16 cellular contexts compared by ENCODE assay signal in the genomic region with DNA sequence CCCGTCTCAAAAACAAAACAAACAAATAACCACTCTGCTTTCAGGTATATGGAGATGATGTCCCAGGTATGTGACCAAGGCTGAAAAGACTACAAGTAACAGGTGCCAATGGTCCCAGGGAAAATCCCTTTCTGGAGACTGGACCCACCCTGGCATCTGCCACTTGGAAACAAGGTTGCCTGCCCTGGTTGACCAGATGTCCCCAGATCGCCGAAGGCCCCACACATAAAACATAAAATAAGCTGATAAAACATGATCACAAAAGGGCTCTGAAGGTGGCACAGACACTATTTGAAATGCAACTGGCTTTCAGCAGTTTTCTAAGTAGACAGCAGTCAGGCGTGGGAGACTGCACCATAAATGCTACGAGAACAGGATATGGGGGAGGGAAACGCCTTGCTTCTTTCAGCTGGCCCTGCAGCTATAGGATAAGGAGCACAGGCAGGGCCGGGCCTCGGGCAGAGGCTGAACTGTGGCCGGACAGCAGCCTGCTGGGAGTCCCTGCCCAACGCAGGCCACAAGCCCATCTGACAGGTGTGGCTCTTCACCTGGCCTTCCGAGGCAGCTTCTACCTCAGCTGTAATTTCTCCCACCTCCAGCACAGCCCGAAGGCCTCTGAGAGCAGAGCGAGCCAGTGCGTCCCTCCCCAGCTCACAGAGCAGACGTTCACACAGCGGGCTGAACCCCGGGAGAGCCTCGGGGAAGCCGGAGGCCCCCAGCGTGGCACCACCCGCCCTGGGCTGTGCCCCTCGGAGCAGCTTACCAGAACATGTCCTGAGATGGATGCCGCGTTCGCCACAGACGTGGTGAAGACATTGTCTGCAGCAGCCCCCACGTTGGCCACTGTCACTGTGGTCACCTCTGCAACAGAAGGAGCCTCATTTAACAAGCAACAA. TPM values are rescaled to one million over a fixed set of nuclear protein-coding genes. Genes with fewer than 3 reads are reported as not detected.
A peak's percentile ranks its signal among the peaks of the same experiment; 100 is the strongest.
DNase-seq lines count a peak whose midpoint lies in the region; ATAC-seq and TF ChIP-seq lines count a peak whose summit lies in the region.
"Had no signal": no experiment of that assay in that cellular context is flagged by ENCODE, and none has a peak within 500 bp of the region (broad histone marks: within the 10 kb centered on the region; RNA-seq: fewer than 3 reads in every experiment).

No MANE protein-coding gene starts in this region.

- no peaks in the 10 kb centered on the region for H3K27me3 ChIP-seq in spleen (replicated peaks in 1 of 7)
- H3K27me3 ChIP-seq: vagina had no signal

- CTCF ChIA-PET in activated CD4-positive, alpha-beta memory T cell treated with anti-CD3 and anti-CD28 coated beads, Interleukin-2, amount 10 ng/mL, durations not matched to agents 7 days and 5 days (lab: Charles Lee): no interaction called here

- no peaks in the 10 kb centered on the region for H3K9me3 Mint-ChIP-seq in activated T-cell treated with anti-CD3 and anti-CD28 coated beads, Interleukin-2, amount 50 U/mL, for 72 hours
- H3K9me3 Mint-ChIP-seq in activated CD4-positive, alpha-beta memory T cell treated with anti-CD3 and anti-CD28 coated beads, Interleukin-2, amount 10 ng/mL, durations not matched to agents 7 days and 5 days: no peaks in the 10 kb centered on the region

- peak overlapping the region; percentile 84 to 98 for H3K4me3 Mint-ChIP-seq in activated T-cell treated with anti-CD3 and anti-CD28 coated beads, Interleukin-2, amount 50 U/mL, for 72 hours
- H3K4me3 Mint-ChIP-seq in activated CD4-positive, alpha-beta memory T cell treated with anti-CD3 and anti-CD28 coated beads, Interleukin-2, amount 10 ng/mL, durations not matched to agents 7 days and 5 days: no peak overlapping the region

- no peak overlapping the region for H3K27ac Mint-ChIP-seq in activated T-cell treated with anti-CD3 and anti-CD28 coated beads, Interleukin-2, amount 50 U/mL, for 72 hours
- peak overlapping the region; percentile 61 for H3K27ac Mint-ChIP-seq in activated CD4-positive, alpha-beta memory T cell treated with anti-CD3 and anti-CD28 coated beads, Interleukin-2, amount 10 ng/mL, durations not matched to agents 7 days and 5 days

- no peak for DNase-seq in activated T-cell treated with anti-CD3 and anti-CD28 coated beads, Interleukin-2, amount 50 U/mL, for 72 hours
- no peak for DNase-seq in activated T-cell treated with anti-CD3 and anti-CD28 coated beads, Interleukin-2, amount 50 U/mL, for 1 hour
- DNase-seq in activated CD4-positive, alpha-beta memory T cell treated with anti-CD3 and anti-CD28 coated beads, Interleukin-2, amount 10 ng/mL, durations not matched to agents 7 days and 5 days: no peak
- peak; percentile 58 to 73 for DNase-seq in erythroblast (lab: John Stamatoyannopoulos, UW)
- peak; percentile 46 for DNase-seq in superior temporal gyrus (ENCODE audit: extremely low spot score)
- DNase-seq in spleen: no peak
- DNase-seq in cortex of kidney (lab: John Stamatoyannopoulos, UW): no peak
- DNase-seq: ACHN, cerebellar nuclear complex, naive B cell, NCI-H1092, NCI-H446 treated with DMSO at 0.1 percent for 48 hours, RPMI8226 had no signal

- no peak for ATAC-seq in activated T-cell treated with anti-CD3 and anti-CD28 coated beads, Interleukin-2, amount 50 U/mL, for 72 hours (replicated peaks in 1 of 2)
- no peak for ATAC-seq in HG03460 (IDR thresholded peaks at IDR 0.05; ENCODE audit: unreplicated experiment)

- POLR2A ChIA-PET in activated CD4-positive, alpha-beta memory T cell treated with anti-CD3 and anti-CD28 coated beads, Interleukin-2, amount 10 ng/mL, durations not matched to agents 7 days and 5 days (lab: Charles Lee): interaction anchor here (0.9 to 1.4 kb wide), 2 partner anchors 57 to 75 kb away, joined by 3 read pairs; a partner anchor contains a TSS

- TF ChIP-seq POLR2A in erythroblast (IDR thresholded peaks at IDR 0.05; ENCODE audit: low read length) (no peak), spleen (IDR thresholded peaks at IDR 0.05) (no peak)

- H3K36me3 ChIP-seq in spleen: peaks cover 0 to 54% (median 36%) of the 10 kb centered on the region in 6 donors

- H3K9me3 ChIP-seq in spleen: no peaks in the 10 kb centered on the region
- H3K9me3 ChIP-seq: vagina had no signal

- intact Hi-C loops in spleen (cut with DNase I; ENCODE audit: low total_unique reads): no loop called here

- TF ChIP-seq CTCF in spleen (IDR thresholded peaks at IDR 0.05 in 8 of 11, conservative IDR thresholded peaks at IDR 0.05 in 3 of 11): no peak

- H3K36me3 Mint-ChIP-seq in activated T-cell treated with anti-CD3 and anti-CD28 coated beads, Interleukin-2, amount 50 U/mL, for 72 hours (ENCODE audit: insufficient read depth in 2 of 2): peaks cover 0 to 24% of the 10 kb centered on the region in 2 donors
- H3K36me3 Mint-ChIP-seq in activated CD4-positive, alpha-beta memory T cell treated with anti-CD3 and anti-CD28 coated beads, Interleukin-2, amount 10 ng/mL, durations not matched to agents 7 days and 5 days (ENCODE audit: low read depth): peaks cover 24% of the 10 kb centered on the region

- H3K4me1 ChIP-seq in spleen: peaks cover 12 to 45% (median 27%) of the 10 kb centered on the region in 6 donors

- H3K4me3 ChIP-seq in spleen: no peak overlapping the region
- H3K4me3 ChIP-seq: vagina had no signal

- no peaks in the 10 kb centered on the region for H3K27me3 Mint-ChIP-seq in activated T-cell treated with anti-CD3 and anti-CD28 coated beads, Interleukin-2, amount 50 U/mL, for 72 hours (ENCODE audit: low read depth)
- no peaks in the 10 kb centered on the region for H3K27me3 Mint-ChIP-seq in activated CD4-positive, alpha-beta memory T cell treated with anti-CD3 and anti-CD28 coated beads, Interleukin-2, amount 10 ng/mL, durations not matched to agents 7 days and 5 days
- H3K27me3 Mint-ChIP-seq: naive B cell had no signal

- whole genome bisulfite sequencing in spleen, 5 donors: 77 to 81% (median 80%) methylated on average over 21 to 27 of the region's 27 CpGs

- H3K27ac ChIP-seq in spleen: peak overlapping the region in 1 of 8 donors; percentile 26
- H3K27ac ChIP-seq: HL-60, vagina had no signal

- peaks cover 49% of the 10 kb centered on the region for H3K4me1 Mint-ChIP-seq in activated T-cell treated with anti-CD3 and anti-CD28 coated beads, Interleukin-2, amount 50 U/mL, for 72 hours (ENCODE audit: low read depth)
- H3K4me1 Mint-ChIP-seq in activated CD4-positive, alpha-beta memory T cell treated with anti-CD3 and anti-CD28 coated beads, Interleukin-2, amount 10 ng/mL, durations not matched to agents 7 days and 5 days: peaks cover 36% of the 10 kb centered on the region

RNA-seq across cellular contexts. Expression of a gene that starts 4.0 kb away (rescaled TPM):
- 10 to 100 TPM; 40.5 to 66.1 TPM for total RNA-seq in activated T-cell treated with anti-CD3 and anti-CD28 coated beads, Interleukin-2, amount 50 U/mL, for 72 hours
- total RNA-seq in activated CD4-positive, alpha-beta memory T cell treated with anti-CD3 and anti-CD28 coated beads, Interleukin-2, amount 10 ng/mL, durations not matched to agents 7 days and 5 days: 10 to 100 TPM; 33.0 to 34.2 TPM
- 10 to 100 TPM; 28.3 to 44.9 (median 31.7) TPM for total RNA-seq in spleen
- 10 to 100 TPM; 21.8 to 31.4 (median 25.1) TPM for polyA plus RNA-seq in spleen

RNA-seq across cellular contexts. Expression of a gene that starts 4.6 kb away (rescaled TPM):
- 10 to 100 TPM; 17.0 to 17.8 TPM for total RNA-seq in activated T-cell treated with anti-CD3 and anti-CD28 coated beads, Interleukin-2, amount 50 U/mL, for 72 hours
- total RNA-seq in activated CD4-positive, alpha-beta memory T cell treated with anti-CD3 and anti-CD28 coated beads, Interleukin-2, amount 10 ng/mL, durations not matched to agents 7 days and 5 days: 10 to 100 TPM; 22.6 to 25.3 TPM
- total RNA-seq in spleen: 10 to 100 TPM; 20.1 to 37.6 (median 32.4) TPM
- 10 to 100 TPM; 18.7 to 30.8 (median 24.7) TPM for polyA plus RNA-seq in spleen

RNA-seq across cellular contexts. Expression of a gene that starts 15.0 kb away (rescaled TPM):
- total RNA-seq in activated T-cell treated with anti-CD3 and anti-CD28 coated beads, Interleukin-2, amount 50 U/mL, for 72 hours: 10 to 100 TPM; 11.4 to 15.7 TPM
- total RNA-seq in activated CD4-positive, alpha-beta memory T cell treated with anti-CD3 and anti-CD28 coated beads, Interleukin-2, amount 10 ng/mL, durations not matched to agents 7 days and 5 days: 10 to 100 TPM; 16.2 to 19.4 TPM
- 10 to 100 TPM in 1 of 7 donors, 1 to 10 TPM in 6; 4.2 to 14.7 (median 7.0) TPM for total RNA-seq in spleen
- 10 to 100 TPM in 1 of 3 donors, 1 to 10 TPM in 2; 7.3 to 11.6 (median 8.5) TPM for polyA plus RNA-seq in spleen

RNA-seq across cellular contexts. Expression of a gene that starts 53.9 kb away (rescaled TPM):
- total RNA-seq in activated T-cell treated with anti-CD3 and anti-CD28 coated beads, Interleukin-2, amount 50 U/mL, for 72 hours: 1 to 10 TPM; 1.7 to 2.0 TPM
- under 1 TPM; 0.18 to 0.20 TPM for total RNA-seq in activated CD4-positive, alpha-beta memory T cell treated with anti-CD3 and anti-CD28 coated beads, Interleukin-2, amount 10 ng/mL, durations not matched to agents 7 days and 5 days
- total RNA-seq in spleen: under 1 TPM in 4 of 7 donors, not detected in 3; 0.44 to 0.86 (median 0.60) TPM
- under 1 TPM; 0.12 to 0.43 (median 0.26) TPM for polyA plus RNA-seq in spleen

RNA-seq across cellular contexts. Expression of a gene that starts 56.3 kb away (rescaled TPM):
- total RNA-seq in activated T-cell treated with anti-CD3 and anti-CD28 coated beads, Interleukin-2, amount 50 U/mL, for 72 hours: 100 to 1,000 TPM; 152 to 155 TPM
- total RNA-seq in activated CD4-positive, alpha-beta memory T cell treated with anti-CD3 and anti-CD28 coated beads, Interleukin-2, amount 10 ng/mL, durations not matched to agents 7 days and 5 days: 100 to 1,000 TPM; 215 to 224 TPM
- 100 to 1,000 TPM; 160 to 292 (median 229) TPM for total RNA-seq in spleen
- 100 to 1,000 TPM; 108 to 177 (median 125) TPM for polyA plus RNA-seq in spleen

Comparison
In these comparisons a context has a peak if more than half of its experiments do, and no peak if none do; other contexts are left out.
1. DNase-seq: peak in erythroblast (2 of 2) and superior temporal gyrus (single experiment); none in activated T-cell treated with anti-CD3 and anti-CD28 coated beads, Interleukin-2, amount 50 U/mL, for 72 hours (0 of 2), activated T-cell treated with anti-CD3 and anti-CD28 coated beads, Interleukin-2, amount 50 U/mL, for 1 hour (single experiment), activated CD4-positive, alpha-beta memory T cell treated with anti-CD3 and anti-CD28 coated beads, Interleukin-2, amount 10 ng/mL, durations not matched to agents 7 days and 5 days (single experiment), spleen (single experiment) and cortex of kidney (single experiment).